In genomic region chr14:95480109-95480886, GRCh38 we compare ENCODE assay signal across 8 cellular contexts. TPM values are rescaled to one million over a fixed set of nuclear protein-coding genes. Genes with fewer than 3 reads are reported as not detected.
DNase-seq lines count a peak whose midpoint lies in the region; ATAC-seq and TF ChIP-seq lines count a peak whose summit lies in the region.

No MANE protein-coding gene starts in this region.

- no TSS peak for BruUV-seq in HCT116 (replicated peaks; lab: Mats Ljungman, UMichigan)

- H3K9ac ChIP-seq in HCT116 (ENCODE audit: low read length), result no peak overlapping the region

- no peak for TF ChIP-seq RAD21 in HCT116 (IDR thresholded peaks at IDR 0.05; ENCODE audit: low read depth)

- H3K36me3 Mint-ChIP-seq in activated T-cell treated with anti-CD3 and anti-CD28 coated beads, Interleukin-2, amount 50 U/mL, for 24 hours (ENCODE audit: low read depth), result peaks cover 32% of the 10 kb centered on the region
- peaks cover 0 to 10% (median 3%) of the 10 kb centered on the region in 3 donors for H3K36me3 Mint-ChIP-seq in immature natural killer cell

- no peak for ATAC-seq in HCT116
- ATAC-seq in HG03097 (IDR thresholded peaks at IDR 0.05; ENCODE audit: low FRiP score, unreplicated experiment), result no peak

- H4K20me1 ChIP-seq in HCT116 (ENCODE audit: insufficient read depth), result no peaks in the 10 kb centered on the region

- TF ChIP-seq POLR2A in HCT116 (IDR thresholded peaks at IDR 0.05; ENCODE audit: borderline replicate concordance, extremely low read depth, insufficient read depth, insufficient read length) (no peak), tibial nerve (IDR thresholded peaks at IDR 0.05) (no peak)

- H3K36me3 ChIP-seq in HCT116 (ENCODE audit: control insufficient read depth in 1 of 2, insufficient read depth in 2 of 2, low read length in 2 of 2) (no peaks in the 10 kb centered on the region), tibial nerve (peaks cover 0 to 6% (median 2%) of the 10 kb centered on the region in 3 donors)

- TF ChIP-seq CTCF in HCT116 (IDR thresholded peaks at IDR 0.05 in 2 of 3, conservative IDR thresholded peaks at IDR 0.05 in 1 of 3; ENCODE audit: borderline replicate concordance in 1 of 3, insufficient read depth in 1 of 3, low read depth in 2 of 3, low read length in 2 of 3) (no peak), tibial nerve (IDR thresholded peaks at IDR 0.05) (no peak)

- no peaks in the 10 kb centered on the region for H3K27me3 Mint-ChIP-seq in activated T-cell treated with anti-CD3 and anti-CD28 coated beads, Interleukin-2, amount 50 U/mL, for 24 hours
- peaks cover 0 to 2% (median 2%) of the 10 kb centered on the region in 3 donors for H3K27me3 Mint-ChIP-seq in immature natural killer cell (ENCODE audit: low read depth in 3 of 3)

- H3K9me2 ChIP-seq in HCT116 (ENCODE audit: insufficient read depth), result no peaks in the 10 kb centered on the region

- peak overlapping the region; percentile 96 for H3K27ac Mint-ChIP-seq in activated T-cell treated with anti-CD3 and anti-CD28 coated beads, Interleukin-2, amount 50 U/mL, for 24 hours
- peak overlapping the region; percentile 20 to 90 (median 81) for H3K27ac Mint-ChIP-seq in immature natural killer cell

- no peaks in the 10 kb centered on the region for H3K9me3 ChIP-seq in HCT116 (ENCODE audit: control insufficient read depth in 1 of 2, insufficient read depth in 1 of 2, low read depth in 1 of 2, low read length in 2 of 2)
- no peaks in the 10 kb centered on the region for H3K9me3 ChIP-seq in tibial nerve

- POLR2A ChIA-PET in HCT116 (lab: Charles Lee), result no interaction called here

- CTCF ChIA-PET in HCT116 (lab: Charles Lee), result interaction anchor here (0.9 kb wide), 1 partner anchor 28 kb away, joined by 3 read pairs; no protein-coding TSS in a partner anchor

- H3K27ac ChIP-seq in HCT116 (ENCODE audit: low read depth, low read length) (no peak overlapping the region), tibial nerve (peak overlapping the region; percentile 19 to 96 (median 84))

- TF ChIP-seq EP300 in tibial nerve (IDR thresholded peaks at IDR 0.05), result peak in 1 of 2 donors; percentile 74

- peak overlapping the region; percentile 1 for H3K4me3 Mint-ChIP-seq in activated T-cell treated with anti-CD3 and anti-CD28 coated beads, Interleukin-2, amount 50 U/mL, for 24 hours
- H3K4me3 Mint-ChIP-seq in immature natural killer cell, result peak overlapping the region; percentile 15 to 73 (median 64)

- H3K9me3 Mint-ChIP-seq in activated T-cell treated with anti-CD3 and anti-CD28 coated beads, Interleukin-2, amount 50 U/mL, for 24 hours, result no peaks in the 10 kb centered on the region
- no peaks in the 10 kb centered on the region for H3K9me3 Mint-ChIP-seq in immature natural killer cell

- H3K27me3 ChIP-seq in HCT116 (ENCODE audit: insufficient read depth, low read length) (no peaks in the 10 kb centered on the region), tibial nerve (no peaks in the 10 kb centered on the region)

- peaks cover 20 to 53% of the 10 kb centered on the region in 2 experiments for H3K4me1 ChIP-seq in HCT116 (ENCODE audit: control insufficient read depth in 1 of 2, insufficient read depth in 2 of 2, low read length in 2 of 2)
- H3K4me1 ChIP-seq in tibial nerve, result peaks cover 4 to 91% (median 81%) of the 10 kb centered on the region in 4 donors

- peak overlapping the region; percentile 23; the same call in 1 of the 2 replicates for H3K4me2 ChIP-seq in HCT116 (ENCODE audit: low read length)

- H3K4me3 ChIP-seq in HCT116 (replicated peaks in 1 of 2; ENCODE audit: low read depth in 1 of 2, low read length in 2 of 2) (no peak overlapping the region), tibial nerve (no peak overlapping the region)

- intact Hi-C loops in HCT116 (cut with micrococcal nuclease), result no loop called here

- DNase-seq in AG08396 (ENCODE audit: low spot score) (peak; percentile 30), HCT116 (ENCODE audit: low read depth, low spot score) (no peak), immature natural killer cell (peak; percentile 67), tibial nerve (ENCODE audit: low spot score in 2 of 2) (peak; percentile 75), anterior cingulate cortex (lab: John Stamatoyannopoulos, UW) (no peak), NCI-H526 (lab: John Stamatoyannopoulos, UW) (no peak)
- DNase-seq in activated T-cell treated with anti-CD3 and anti-CD28 coated beads, Interleukin-2, amount 50 U/mL, for 24 hours, result peak; percentile 77

- H2AFZ ChIP-seq in HCT116 (ENCODE audit: low read depth, low read length, poor library complexity, severe bottlenecking), result no peak overlapping the region

- H3K79me2 ChIP-seq in HCT116 (ENCODE audit: insufficient read depth, low read length), result no peaks in the 10 kb centered on the region

- peaks cover 65% of the 10 kb centered on the region for H3K4me1 Mint-ChIP-seq in activated T-cell treated with anti-CD3 and anti-CD28 coated beads, Interleukin-2, amount 50 U/mL, for 24 hours (ENCODE audit: low read depth)
- H3K4me1 Mint-ChIP-seq in immature natural killer cell, result peaks cover 21 to 30% of the 10 kb centered on the region in 2 donors

- RAD21 ChIA-PET in HCT116 (lab: Charles Lee; ENCODE audit: low non-redundant PET in 1 of 2, low total read pairs in 2 of 2, uncharacterized antibody in 2 of 2, unreplicated experiment in 2 of 2), result no interaction called here

- 48 to 60% methylated on average over 11 of the region's 11 CpGs for WGBS in tibial nerve, 2 donors

TF ChIP-seq in HCT116, 20 proteins besides CTCF, POLR2A, EP300 and RAD21:
- TF ChIP-seq POLR2AphosphoS5 (IDR thresholded peaks at IDR 0.05; ENCODE audit: low read depth, low read length) (no peak), REST (IDR thresholded peaks at IDR 0.05; ENCODE audit: low read depth) (no peak), ATF3 (IDR thresholded peaks at IDR 0.05) (no peak), ZBTB33 (IDR thresholded peaks at IDR 0.05; ENCODE audit: extremely low read depth, insufficient replicate concordance, low read length) (no peak), CBX3 (IDR thresholded peaks at IDR 0.05; ENCODE audit: low read depth) (no peak), CEBPB (IDR thresholded peaks at IDR 0.05; ENCODE audit: low read depth) (no peak)

RNA-seq across cellular contexts. Expression of gene SYNE3, which starts 36.2 kb away (rescaled TPM):
- total RNA-seq in HCT116 (2021; ENCODE audit: unreplicated experiment), result 3.6 TPM
- 2.4 and 3.0 TPM in 2 replicates for polyA plus RNA-seq in HCT116 (2012)
- 1 to 10 TPM in 2 of 3 donors, not detected in 1; 1.0 to 1.4 TPM for polyA plus RNA-seq in immature natural killer cell
- total RNA-seq in tibial nerve, result 100 to 1,000 TPM in 1 of 4 donors, 10 to 100 TPM in 3; 71.0 to 106 (median 87.5) TPM

RNA-seq across cellular contexts. Expression of gene GLRX5, which starts 54.6 kb away (rescaled TPM):
- total RNA-seq in HCT116 (2021; ENCODE audit: unreplicated experiment), result 60.1 TPM
- polyA plus RNA-seq in HCT116 (2012), result 32.1 and 38.1 TPM in 2 replicates
- polyA plus RNA-seq in immature natural killer cell, result 10 to 100 TPM; 54.5 to 87.1 (median 81.7) TPM
- 10 to 100 TPM; 26.4 to 44.7 (median 34.6) TPM for total RNA-seq in tibial nerve

Comparison
In these comparisons a context has a peak if more than half of its experiments do, and no peak if none do; other contexts are left out.
1. DNase-seq: peak in AG08396 (single experiment), activated T-cell treated with anti-CD3 and anti-CD28 coated beads, Interleukin-2, amount 50 U/mL, for 24 hours (single experiment), immature natural killer cell (3 of 3) and tibial nerve (2 of 2); none in HCT116 (single experiment), anterior cingulate cortex (0 of 58) and NCI-H526 (0 of 2).
2. RNA of gene SYNE3, which starts 36.2 kb away (total RNA-seq): 71.0 to 106 TPM in tibial nerve; 3.6 TPM in HCT116 (single experiment); every median in the first group is over 10 times any median in the second.